In the genomic region with DNA sequence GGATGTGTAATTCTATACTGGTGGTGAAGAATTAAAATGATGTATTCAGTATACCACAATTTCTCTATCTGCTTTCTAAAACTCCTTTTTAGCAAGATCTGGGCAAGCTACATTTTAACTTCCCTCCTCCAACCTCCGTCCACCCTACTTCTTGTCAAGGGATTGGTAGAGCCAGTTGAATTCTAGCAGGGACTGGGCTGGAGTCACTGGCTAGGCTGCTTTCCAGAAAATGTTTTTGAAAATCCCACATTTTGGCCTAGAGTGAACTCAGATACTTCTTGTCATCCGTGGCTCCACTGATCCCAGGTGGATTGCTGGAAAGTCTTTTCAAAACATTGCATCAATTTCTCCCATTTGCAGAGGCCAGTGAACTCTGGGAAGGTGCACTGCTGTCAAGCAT, we compare ENCODE assay signal across 9 cellular contexts. TPM values are rescaled to one million over a fixed set of nuclear protein-coding genes. Genes with fewer than 3 reads are reported as not detected.
"Had no signal": no experiment of that assay in that cellular context is flagged by ENCODE, and none has a peak within 500 bp of the region (broad histone marks: within the 10 kb centered on the region; RNA-seq: fewer than 3 reads in every experiment).

No MANE protein-coding gene starts in this region.

- H3K4me3 ChIP-seq: K562 had no signal

- ATAC-seq: HepG2, K562 had no signal

- H3K27ac ChIP-seq: HL-60 had no signal

- DNase-seq: IMR-90, KBM-7, KG1 had no signal

RNA-seq across cellular contexts. Expression of gene KCNK16, which starts 11.1 kb away (rescaled TPM):
- total RNA-seq: HepG2, HT-29, HT1080, IMR-90, K562 had no signal
- polyA plus RNA-seq: HepG2, IgD-negative memory B cell, IMR-90, K562 had no signal

RNA-seq across cellular contexts. Expression of gene KCNK17, which starts 19.4 kb away (rescaled TPM):
- total RNA-seq: HepG2, HT1080, IMR-90, K562 had no signal
- polyA plus RNA-seq: HepG2, IgD-negative memory B cell, IMR-90, K562 had no signal
